ENCODE assay signal across 8 cellular contexts in the genomic region with DNA sequence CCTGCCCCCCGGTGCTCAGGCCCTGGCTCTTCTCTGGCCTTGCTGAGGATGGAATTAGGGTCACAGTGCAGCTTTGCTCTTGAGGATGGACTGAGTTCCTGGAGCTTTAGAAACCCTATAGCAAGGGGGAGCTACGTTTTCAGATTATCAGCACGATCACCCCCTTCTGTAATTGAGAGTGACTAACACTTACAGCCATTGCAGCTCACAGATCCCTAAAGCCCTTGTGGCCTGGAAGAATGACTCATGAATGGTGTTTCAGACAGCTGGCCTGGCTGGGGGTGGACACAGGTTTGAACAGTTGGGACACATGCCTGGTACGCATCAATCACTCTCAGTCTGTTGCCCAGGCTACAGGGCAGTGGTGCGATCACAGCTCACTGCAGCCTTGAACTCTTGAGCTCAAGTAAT.
DNase-seq lines count a peak whose midpoint lies in the region; ATAC-seq and TF ChIP-seq lines count a peak whose summit lies in the region.

No MANE protein-coding gene starts in this region.

- peaks cover 0 to 16% (median 0%) of the 10 kb centered on the region in 9 donors for H3K9me3 Mint-ChIP-seq in naive thymus-derived CD8-positive, alpha-beta T cell

- intact Hi-C loops in spleen (cut with DNase I; ENCODE audit: low total_unique reads), result no loop called here

- POLR2A ChIA-PET in naive thymus-derived CD8-positive, alpha-beta T cell (lab: Charles Lee), result no interaction called here

- no peak overlapping the region for H3K27ac Mint-ChIP-seq in naive thymus-derived CD8-positive, alpha-beta T cell

- H3K18ac ChIP-seq in mesenchymal stem cell (ENCODE audit: low read depth in 1 of 2, low read length in 2 of 2), result peak overlapping the region; percentile 76 to 91

- H2BK5ac ChIP-seq in mesenchymal stem cell (ENCODE audit: low read depth, low read length, poor library complexity, severe bottlenecking), result peak overlapping the region; percentile 83

- no peaks in the 10 kb centered on the region for H3K36me3 Mint-ChIP-seq in naive thymus-derived CD8-positive, alpha-beta T cell

- H3K4ac ChIP-seq in mesenchymal stem cell (ENCODE audit: low read depth in 1 of 2, low read length in 2 of 2), result peak overlapping the region; percentile 57 to 59

- H3K4me2 ChIP-seq in mesenchymal stem cell (ENCODE audit: low read length, poor library complexity, severe bottlenecking), result peak overlapping the region; percentile 19

- H3K4me1 ChIP-seq in BE2C (peaks cover 31% of the 10 kb centered on the region), mesenchymal stem cell (ENCODE audit: control insufficient read depth, insufficient read depth, low read depth, low read length) (peaks cover 20% of the 10 kb centered on the region), spleen (no peaks in the 10 kb centered on the region)

- H3K4me3 Mint-ChIP-seq in naive thymus-derived CD8-positive, alpha-beta T cell, result no peak overlapping the region

- no peaks in the 10 kb centered on the region for H3K4me1 Mint-ChIP-seq in naive thymus-derived CD8-positive, alpha-beta T cell

- H3K27ac ChIP-seq in mesenchymal stem cell (ENCODE audit: low read length, poor library complexity, severe bottlenecking), result peak overlapping the region; percentile 93
- H3K27ac ChIP-seq in spleen, result no peak overlapping the region

- H3K36me3 ChIP-seq in BE2C, result no peaks in the 10 kb centered on the region
- H3K36me3 ChIP-seq in mesenchymal stem cell (ENCODE audit: control insufficient read depth in 1 of 2, insufficient read depth in 2 of 2, low read depth in 1 of 2, low read length in 2 of 2), result no peaks in the 10 kb centered on the region
- no peaks in the 10 kb centered on the region for H3K36me3 ChIP-seq in spleen

- no peak overlapping the region for H2AFZ ChIP-seq in mesenchymal stem cell (ENCODE audit: low read depth, low read length)

- H3K27me3 ChIP-seq in BE2C, result no peaks in the 10 kb centered on the region
- H3K27me3 ChIP-seq in mesenchymal stem cell (ENCODE audit: control insufficient read depth in 1 of 2, insufficient read depth in 1 of 2, low read length in 2 of 2), result no peaks in the 10 kb centered on the region
- H3K27me3 ChIP-seq in spleen (replicated peaks in 1 of 7), result no peaks in the 10 kb centered on the region

- 15% methylated on average over 5 of the region's 5 CpGs for WGBS in mesenchymal stem cell
- 65 to 94% (median 86%) methylated on average over 4 to 5 of the region's 5 CpGs for WGBS in spleen, 5 donors

- H2BK120ac ChIP-seq in mesenchymal stem cell (ENCODE audit: low read depth, low read length), result no peak overlapping the region

- H4K91ac ChIP-seq in mesenchymal stem cell (ENCODE audit: low read length), result peak overlapping the region; percentile 70

- H3K23ac ChIP-seq in mesenchymal stem cell (ENCODE audit: low read length in 2 of 2), result no peak overlapping the region

- TF ChIP-seq CTCF in BE2C (IDR thresholded peaks at IDR 0.05; ENCODE audit: low read depth, low read length), result 0 out of 2 replicates have a peak, but pooled peaks have one; percentile 13
- peak; percentile 15 for TF ChIP-seq CTCF in choroid plexus epithelial cell (conservative IDR thresholded peaks at IDR 0.05; ENCODE audit: low read depth, low read length)
- no peak for TF ChIP-seq CTCF in spleen (IDR thresholded peaks at IDR 0.05 in 8 of 11, conservative IDR thresholded peaks at IDR 0.05 in 3 of 11)

- no peaks in the 10 kb centered on the region; the same call in 1 of the 2 replicates for H3K9me3 ChIP-seq in BE2C
- no peaks in the 10 kb centered on the region for H3K9me3 ChIP-seq in mesenchymal stem cell (ENCODE audit: control insufficient read depth, low read length)
- peaks cover 0 to 6% (median 0%) of the 10 kb centered on the region in 8 donors for H3K9me3 ChIP-seq in spleen

- peak overlapping the region in 1 of 2 experiments; percentile 31 for H3K14ac ChIP-seq in mesenchymal stem cell (ENCODE audit: low read length in 2 of 2)

- peak; percentile 87 for DNase-seq in BE2C
- peak; percentile 53 for DNase-seq in NCI-H146 treated with DMSO at 0.1 percent for 48 hours (lab: John Stamatoyannopoulos, UW; ENCODE audit: unreplicated experiment)
- peak; percentile 84 for DNase-seq in choroid plexus epithelial cell (ENCODE audit: low read depth)
- peak; percentile 99 for DNase-seq in mesenchymal stem cell
- DNase-seq in naive thymus-derived CD8-positive, alpha-beta T cell, result no peak
- DNase-seq in NCI-H1694 (lab: John Stamatoyannopoulos, UW), result no peak
- no peak for DNase-seq in spleen

- H2AK5ac ChIP-seq in mesenchymal stem cell (ENCODE audit: low read length, severe bottlenecking), result peak overlapping the region; percentile 67

- peak overlapping the region; percentile 89 for H3K9ac ChIP-seq in mesenchymal stem cell (ENCODE audit: low read length)

- peak overlapping the region; percentile 28 to 46 for H2BK12ac ChIP-seq in mesenchymal stem cell (ENCODE audit: low read length in 2 of 2)

- peak overlapping the region; percentile 28 for H4K8ac ChIP-seq in mesenchymal stem cell (ENCODE audit: low read length)

- ATAC-seq in naive thymus-derived CD8-positive, alpha-beta T cell, result no peak
- no peak for ATAC-seq in HG03280 (IDR thresholded peaks at IDR 0.05; ENCODE audit: unreplicated experiment)

- peak overlapping the region; percentile 86 for H2BK15ac ChIP-seq in mesenchymal stem cell (ENCODE audit: low read depth, poor library complexity, severe bottlenecking)

- H3K79me1 ChIP-seq in mesenchymal stem cell (replicated peaks; ENCODE audit: low read length, poor library complexity, severe bottlenecking), result no peaks in the 10 kb centered on the region

- peaks cover 1 to 19% (median 10%) of the 10 kb centered on the region in 5 donors for H3K27me3 Mint-ChIP-seq in naive thymus-derived CD8-positive, alpha-beta T cell

- H3K4me3 ChIP-seq in BE2C (ENCODE audit: low read depth, low read length), result no peak overlapping the region
- no peak overlapping the region for H3K4me3 ChIP-seq in choroid plexus epithelial cell (ENCODE audit: low read depth, low read length)
- H3K4me3 ChIP-seq in mesenchymal stem cell (ENCODE audit: insufficient read depth in 1 of 2, low read depth in 1 of 2, low read length in 2 of 2), result peak overlapping the region in 1 of 2 experiments; percentile 52
- no peak overlapping the region for H3K4me3 ChIP-seq in spleen

- no peak for TF ChIP-seq POLR2A in spleen (IDR thresholded peaks at IDR 0.05)

Comparison
In these comparisons a context has a peak if more than half of its experiments do, and no peak if none do; other contexts are left out.
1. DNase-seq: peak in BE2C (single experiment), NCI-H146 treated with DMSO at 0.1 percent for 48 hours (single experiment), choroid plexus epithelial cell (single experiment) and mesenchymal stem cell (single experiment); none in naive thymus-derived CD8-positive, alpha-beta T cell (0 of 10), NCI-H1694 (single experiment) and spleen (single experiment).
2. CTCF ChIP-seq: peak in BE2C (single experiment) and choroid plexus epithelial cell (single experiment); none in spleen (0 of 11).